In genomic region chr5:27516437-27516836, GRCh38 we compare ENCODE assay signal across 19 cellular contexts.
"Had no signal": no experiment of that assay in that cellular context is flagged by ENCODE, and none has a peak within 500 bp of the region (broad histone marks: within the 10 kb centered on the region; RNA-seq: fewer than 3 reads in every experiment).

No MANE protein-coding gene starts in this region.

- H3K9me3 ChIP-seq: testis had no signal

- ATAC-seq: effector memory CD8-positive, alpha-beta T cell; foreskin keratinocyte; stimulated activated memory B cell treated with anti-CD40 and anti-IgM and Interleukin-4, amounts not matched to agents 10 μg/mL and 1 μg/mL and 100 μg/mL, for 72 hours; WTC11 had no signal

- H3K4me1 ChIP-seq: foreskin keratinocyte, spleen, testis had no signal

- H3K27ac ChIP-seq: foreskin keratinocyte, spleen, testis had no signal

- DNase-seq: activated CD4-positive, alpha-beta memory T cell treated with anti-CD3 and anti-CD28 coated beads for 36 hours; activated CD4-positive, alpha-beta T cell treated with anti-CD3 and anti-CD28 coated beads for 4 hours; activated naive CD4-positive, alpha-beta T cell treated with Interleukin-2 at 50 U/mL for 16 hours; activated naive CD8-positive, alpha-beta T cell treated with anti-CD3 and anti-CD28 coated beads, Interleukin-2, amount 10 ng/mL, durations not matched to agents 7 days and 5 days; activated T-cell treated with anti-CD3 and anti-CD28 coated beads for 4 hours; amygdala; effector memory CD8-positive, alpha-beta T cell; glutamatergic neuron; hippocampal formation; islet precursor cell; nephron progenitor cell; occipital lobe; posterior cingulate gyrus; spleen; stimulated activated CD4-positive, alpha-beta T cell treated with anti-CD3 and anti-CD28 coated beads, Interleukin-4, amount 100 ng/mL, for 4 hours; testis had no signal

- H3K27me3 ChIP-seq: foreskin keratinocyte, spleen, testis had no signal

- H3K4me3 ChIP-seq: spleen, testis had no signal

- H3K36me3 ChIP-seq: spleen had no signal
